ENCODE assay signal across 1 cellular context in the genomic region with DNA sequence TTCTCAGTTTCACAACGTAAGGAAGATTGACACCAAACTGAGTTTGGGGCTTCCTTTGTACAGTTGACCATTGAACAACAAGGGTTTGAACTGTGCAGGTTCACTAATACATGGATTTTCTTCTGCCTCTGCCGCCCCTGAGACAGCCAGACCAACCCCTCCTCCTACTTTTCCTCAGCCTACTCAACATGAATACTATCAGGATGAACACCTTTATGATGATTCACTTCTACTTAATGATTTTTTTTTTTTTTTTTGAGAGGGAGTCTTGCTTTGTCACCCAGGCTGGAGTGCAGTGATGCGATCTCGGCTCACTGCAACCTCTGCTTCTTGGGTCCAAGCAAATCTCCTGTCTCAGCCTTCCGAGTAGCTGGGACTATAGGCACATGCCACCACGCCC.
TF ChIP-seq lines count a peak whose summit lies in the region.

No MANE protein-coding gene starts in this region.

TF ChIP-seq in HCT116, 20 proteins besides CTCF, POLR2A, EP300 and RAD21:
- TF ChIP-seq, protein P1, sequence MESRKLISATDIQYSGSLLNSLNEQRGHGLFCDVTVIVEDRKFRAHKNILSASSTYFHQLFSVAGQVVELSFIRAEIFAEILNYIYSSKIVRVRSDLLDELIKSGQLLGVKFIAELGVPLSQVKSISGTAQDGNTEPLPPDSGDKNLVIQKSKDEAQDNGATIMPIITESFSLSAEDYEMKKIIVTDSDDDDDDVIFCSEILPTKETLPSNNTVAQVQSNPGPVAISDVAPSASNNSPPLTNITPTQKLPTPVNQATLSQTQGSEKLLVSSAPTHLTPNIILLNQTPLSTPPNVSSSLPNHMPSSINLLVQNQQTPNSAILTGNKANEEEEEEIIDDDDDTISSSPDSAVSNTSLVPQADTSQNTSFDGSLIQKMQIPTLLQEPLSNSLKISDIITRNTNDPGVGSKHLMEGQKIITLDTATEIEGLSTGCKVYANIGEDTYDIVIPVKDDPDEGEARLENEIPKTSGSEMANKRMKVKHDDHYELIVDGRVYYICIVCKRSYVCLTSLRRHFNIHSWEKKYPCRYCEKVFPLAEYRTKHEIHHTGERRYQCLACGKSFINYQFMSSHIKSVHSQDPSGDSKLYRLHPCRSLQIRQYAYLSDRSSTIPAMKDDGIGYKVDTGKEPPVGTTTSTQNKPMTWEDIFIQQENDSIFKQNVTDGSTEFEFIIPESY (IDR thresholded peaks at IDR 0.05; ENCODE audit: extremely low read depth, insufficient replicate concordance, low read length) = no peak
- TF ChIP-seq JUND (IDR thresholded peaks at IDR 0.05) (no peak), SP1 (IDR thresholded peaks at IDR 0.05; ENCODE audit: low read depth) (no peak), POLR2AphosphoS5 (IDR thresholded peaks at IDR 0.05; ENCODE audit: low read depth, low read length) (no peak), EGR1 (IDR thresholded peaks at IDR 0.05; ENCODE audit: low read depth) (no peak), ELF1 (IDR thresholded peaks at IDR 0.05; ENCODE audit: borderline replicate concordance, low read depth) (no peak), EZH2 (IDR thresholded peaks at IDR 0.05) (no peak), SRF (IDR thresholded peaks at IDR 0.05; ENCODE audit: low read depth) (no peak), TCF7L2 (IDR thresholded peaks at IDR 0.05; ENCODE audit: borderline replicate concordance, extremely low read depth, insufficient read depth, insufficient read length) (no peak), CEBPB (IDR thresholded peaks at IDR 0.05; ENCODE audit: low read depth) (no peak)
- TF ChIP-seq, protein P2, sequence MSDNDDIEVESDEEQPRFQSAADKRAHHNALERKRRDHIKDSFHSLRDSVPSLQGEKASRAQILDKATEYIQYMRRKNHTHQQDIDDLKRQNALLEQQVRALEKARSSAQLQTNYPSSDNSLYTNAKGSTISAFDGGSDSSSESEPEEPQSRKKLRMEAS (IDR thresholded peaks at IDR 0.05) = no peak
- TF ChIP-seq, protein P3, sequence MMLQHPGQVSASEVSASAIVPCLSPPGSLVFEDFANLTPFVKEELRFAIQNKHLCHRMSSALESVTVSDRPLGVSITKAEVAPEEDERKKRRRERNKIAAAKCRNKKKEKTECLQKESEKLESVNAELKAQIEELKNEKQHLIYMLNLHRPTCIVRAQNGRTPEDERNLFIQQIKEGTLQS (IDR thresholded peaks at IDR 0.05) = no peak
